1 cellular context compared by ENCODE assay signal in the genomic region with DNA sequence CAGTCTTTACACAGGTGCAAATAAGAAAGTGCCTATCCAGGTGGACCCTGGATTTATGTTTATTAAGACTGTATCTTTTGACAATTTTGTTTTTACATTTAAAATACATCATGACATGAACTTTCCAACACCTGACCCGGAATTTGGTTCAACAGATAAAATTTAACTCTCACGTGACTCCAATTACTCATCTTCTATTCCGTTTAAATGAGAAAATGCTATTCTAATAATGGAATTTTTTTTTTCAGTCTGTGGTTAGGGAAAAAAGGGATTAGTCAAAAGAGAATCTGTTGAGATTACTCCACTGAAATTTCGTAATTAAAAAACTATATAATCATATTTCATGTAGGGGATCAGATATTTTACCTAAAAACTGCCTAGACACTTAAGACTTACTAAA.
TF ChIP-seq lines count a peak whose summit lies in the region.

No MANE protein-coding gene starts in this region.

TF ChIP-seq in WTC11, 78 proteins besides CTCF, POLR2A, EP300 and RAD21:
- TF ChIP-seq, protein P1, sequence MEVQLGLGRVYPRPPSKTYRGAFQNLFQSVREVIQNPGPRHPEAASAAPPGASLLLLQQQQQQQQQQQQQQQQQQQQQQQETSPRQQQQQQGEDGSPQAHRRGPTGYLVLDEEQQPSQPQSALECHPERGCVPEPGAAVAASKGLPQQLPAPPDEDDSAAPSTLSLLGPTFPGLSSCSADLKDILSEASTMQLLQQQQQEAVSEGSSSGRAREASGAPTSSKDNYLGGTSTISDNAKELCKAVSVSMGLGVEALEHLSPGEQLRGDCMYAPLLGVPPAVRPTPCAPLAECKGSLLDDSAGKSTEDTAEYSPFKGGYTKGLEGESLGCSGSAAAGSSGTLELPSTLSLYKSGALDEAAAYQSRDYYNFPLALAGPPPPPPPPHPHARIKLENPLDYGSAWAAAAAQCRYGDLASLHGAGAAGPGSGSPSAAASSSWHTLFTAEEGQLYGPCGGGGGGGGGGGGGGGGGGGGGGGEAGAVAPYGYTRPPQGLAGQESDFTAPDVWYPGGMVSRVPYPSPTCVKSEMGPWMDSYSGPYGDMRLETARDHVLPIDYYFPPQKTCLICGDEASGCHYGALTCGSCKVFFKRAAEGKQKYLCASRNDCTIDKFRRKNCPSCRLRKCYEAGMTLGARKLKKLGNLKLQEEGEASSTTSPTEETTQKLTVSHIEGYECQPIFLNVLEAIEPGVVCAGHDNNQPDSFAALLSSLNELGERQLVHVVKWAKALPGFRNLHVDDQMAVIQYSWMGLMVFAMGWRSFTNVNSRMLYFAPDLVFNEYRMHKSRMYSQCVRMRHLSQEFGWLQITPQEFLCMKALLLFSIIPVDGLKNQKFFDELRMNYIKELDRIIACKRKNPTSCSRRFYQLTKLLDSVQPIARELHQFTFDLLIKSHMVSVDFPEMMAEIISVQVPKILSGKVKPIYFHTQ (CRISPR knock-in tag; IDR thresholded peaks at IDR 0.05) = no peak
- TF ChIP-seq ZNF416 (CRISPR knock-in tag; IDR thresholded peaks at IDR 0.05) (no peak), SMAD3 (CRISPR knock-in tag; IDR thresholded peaks at IDR 0.05; ENCODE audit: borderline replicate concordance) (no peak), ATF1 (CRISPR knock-in tag; IDR thresholded peaks at IDR 0.05) (no peak), MXD4 (CRISPR knock-in tag; IDR thresholded peaks at IDR 0.05; ENCODE audit: borderline replicate concordance) (no peak), CREM (CRISPR knock-in tag; IDR thresholded peaks at IDR 0.05) (no peak), CBFB (CRISPR knock-in tag; IDR thresholded peaks at IDR 0.05; ENCODE audit: low read depth) (no peak)
- TF ChIP-seq, protein P2, sequence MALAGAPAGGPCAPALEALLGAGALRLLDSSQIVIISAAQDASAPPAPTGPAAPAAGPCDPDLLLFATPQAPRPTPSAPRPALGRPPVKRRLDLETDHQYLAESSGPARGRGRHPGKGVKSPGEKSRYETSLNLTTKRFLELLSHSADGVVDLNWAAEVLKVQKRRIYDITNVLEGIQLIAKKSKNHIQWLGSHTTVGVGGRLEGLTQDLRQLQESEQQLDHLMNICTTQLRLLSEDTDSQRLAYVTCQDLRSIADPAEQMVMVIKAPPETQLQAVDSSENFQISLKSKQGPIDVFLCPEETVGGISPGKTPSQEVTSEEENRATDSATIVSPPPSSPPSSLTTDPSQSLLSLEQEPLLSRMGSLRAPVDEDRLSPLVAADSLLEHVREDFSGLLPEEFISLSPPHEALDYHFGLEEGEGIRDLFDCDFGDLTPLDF (CRISPR knock-in tag; IDR thresholded peaks at IDR 0.05) = no peak
